21 cellular contexts compared by ENCODE assay signal in genomic region chr15:75606026-75606425, GRCh38. TPM values are rescaled to one million over a fixed set of nuclear protein-coding genes. Genes with fewer than 3 reads are reported as not detected.
DNase-seq lines count a peak whose midpoint lies in the region; ATAC-seq, FAIRE-seq and TF ChIP-seq lines count a peak whose summit lies in the region.
"Had no signal": no experiment of that assay in that cellular context is flagged by ENCODE, and none has a peak within 500 bp of the region (broad histone marks: within the 10 kb centered on the region; RNA-seq: fewer than 3 reads in every experiment).

No MANE protein-coding gene starts in this region.

- peaks cover 71% of the 10 kb centered on the region for H3K36me3 Mint-ChIP-seq in stimulated activated naive CD8-positive, alpha-beta T cell treated with anti-CD3 and anti-CD28 coated beads, Interleukin-15, Interleukin-2, amounts not matched to agents 100 ng/mL and 50 ng/mL, for 24 hours (ENCODE audit: low read depth)
- H3K36me3 Mint-ChIP-seq in activated CD4-positive, alpha-beta memory T cell treated with anti-CD3 and anti-CD28 coated beads, Interleukin-2, amount 10 ng/mL, durations not matched to agents 7 days and 5 days (ENCODE audit: low read depth) = peaks cover 62% of the 10 kb centered on the region

- H3K9me3 Mint-ChIP-seq in stimulated activated naive CD8-positive, alpha-beta T cell treated with anti-CD3 and anti-CD28 coated beads, Interleukin-15, Interleukin-2, amounts not matched to agents 100 ng/mL and 50 ng/mL, for 24 hours = no peaks in the 10 kb centered on the region
- H3K9me3 Mint-ChIP-seq in activated CD4-positive, alpha-beta memory T cell treated with anti-CD3 and anti-CD28 coated beads, Interleukin-2, amount 10 ng/mL, durations not matched to agents 7 days and 5 days = no peaks in the 10 kb centered on the region
- H3K9me3 Mint-ChIP-seq: type B pancreatic cell had no signal

- H4K8ac ChIP-seq in H1 (ENCODE audit: extremely low read depth, insufficient read depth, low read length) = no peak overlapping the region

- DNase-seq in stimulated activated naive CD8-positive, alpha-beta T cell treated with anti-CD3 and anti-CD28 coated beads, Interleukin-15, Interleukin-2, amounts not matched to agents 100 U/mL and 50 U/mL, for 24 hours = no peak
- DNase-seq in activated CD4-positive, alpha-beta memory T cell treated with anti-CD3 and anti-CD28 coated beads, Interleukin-2, amount 10 ng/mL, durations not matched to agents 7 days and 5 days = no peak
- DNase-seq in H1 (ENCODE audit: low read depth in 1 of 2, low spot score in 2 of 2) (no peak), upper lobe of right lung (no peak), heart right ventricle (no peak), G401 (ENCODE audit: low spot score) (no peak)
- DNase-seq: activated gamma-delta T cell, AML-193, body of pancreas, NCI-H1105 treated with DMSO at 0.1 percent for 48 hours, NCI-H524 treated with DMSO at 0.1 percent for 48 hours, stomach had no signal

- H2BK12ac ChIP-seq in H1 (ENCODE audit: low read depth, low read length) = no peak overlapping the region

- intact Hi-C loops in upper lobe of right lung (cut with DNase I) (no loop called here), heart right ventricle (cut with DNase I) (loop anchor here in 2 of 10 donors (10.0 kb wide), 2 partner anchors 91 to 141 kb away; no protein-coding TSS in a partner anchor)

- H3K27ac ChIP-seq in H1 (ENCODE audit: low read depth, low read length) (no peak overlapping the region), upper lobe of right lung (peak overlapping the region; percentile 17), heart right ventricle (peak overlapping the region in 1 of 10 donors; percentile 42)
- H3K27ac ChIP-seq: body of pancreas, coronary artery, parathyroid adenoma had no signal

- H3K4me3 ChIP-seq in H1 (ENCODE audit: extremely low read depth in 1 of 4, insufficient read depth in 2 of 4, low read depth in 3 of 4, low read length in 4 of 4) = no peak overlapping the region
- no peak overlapping the region for H3K4me3 ChIP-seq in upper lobe of right lung
- no peak overlapping the region for H3K4me3 ChIP-seq in heart right ventricle
- H3K4me3 ChIP-seq: body of pancreas, coronary artery, lung, stomach had no signal

- no peak overlapping the region for H2AFZ ChIP-seq in H1 (ENCODE audit: low read length)
- H2AFZ ChIP-seq: parathyroid adenoma had no signal

- H3K79me2 ChIP-seq in H1 (ENCODE audit: control insufficient read depth in 1 of 2, insufficient read depth in 2 of 2, low read length in 2 of 2) = no peaks in the 10 kb centered on the region
- H3K79me2 ChIP-seq: parathyroid adenoma had no signal

- H4K20me1 ChIP-seq in H1 (replicated peaks in 1 of 2; ENCODE audit: control insufficient read depth in 1 of 2, insufficient read depth in 2 of 2, low read length in 2 of 2) = no peaks in the 10 kb centered on the region

- 94% methylated on average over 8 of the region's 8 CpGs; no CpG with 5 or more reads in 1 of the 2 experiments for WGBS in H1 (ENCODE audit: extremely low coverage in 1 of 2, insufficient coverage in 1 of 2, insufficient read length in 1 of 2, insufficient replicate concordance in 2 of 2, low coverage in 1 of 2, low lambda C conversion rate in 2 of 2, missing lambda C conversion rate in 1 of 2), 2 experiments
- WGBS in heart right ventricle, 2 donors = 91 to 94% methylated on average over 8 of the region's 8 CpGs

- no peaks in the 10 kb centered on the region for H3K23me2 ChIP-seq in H1 (ENCODE audit: low read depth, low read length)

- H3K4me2 ChIP-seq in H1 (ENCODE audit: insufficient read depth in 1 of 2, low read depth in 2 of 2, low read length in 2 of 2) = no peak overlapping the region

- peak overlapping the region; percentile 46 for H3K56ac ChIP-seq in H1 (replicated peaks; ENCODE audit: insufficient read length, low read depth, low read length)

- H3K9ac ChIP-seq in H1 (replicated peaks in 1 of 4; ENCODE audit: extremely low read depth in 1 of 4, low read depth in 3 of 4, low read length in 3 of 4) = no peak overlapping the region
- H3K9ac ChIP-seq: parathyroid adenoma had no signal

- no peak overlapping the region for H4K91ac ChIP-seq in H1 (replicated peaks; ENCODE audit: insufficient read length, low read length)

- no peak for TF ChIP-seq POLR2A in H1 (IDR thresholded peaks at IDR 0.05; ENCODE audit: control extremely low read depth in 1 of 2, low read depth in 2 of 2, low read length in 2 of 2)

- peak overlapping the region; percentile 80 for H3K27ac Mint-ChIP-seq in stimulated activated naive CD8-positive, alpha-beta T cell treated with anti-CD3 and anti-CD28 coated beads, Interleukin-15, Interleukin-2, amounts not matched to agents 100 ng/mL and 50 ng/mL, for 24 hours
- peak overlapping the region; percentile 98 for H3K27ac Mint-ChIP-seq in activated CD4-positive, alpha-beta memory T cell treated with anti-CD3 and anti-CD28 coated beads, Interleukin-2, amount 10 ng/mL, durations not matched to agents 7 days and 5 days
- H3K27ac Mint-ChIP-seq: type B pancreatic cell had no signal

- in situ Hi-C loops in G401 (cut with HindIII; ENCODE audit: low sequenced_read_pairs) = no loop called here

- H3K79me1 ChIP-seq in H1 (ENCODE audit: low read depth, low read length) = no peaks in the 10 kb centered on the region

- H3K4me1 ChIP-seq in H1 (replicated peaks in 1 of 4; ENCODE audit: control insufficient read depth in 3 of 4, insufficient read depth in 4 of 4, low read length in 3 of 4) = no peaks in the 10 kb centered on the region
- no peaks in the 10 kb centered on the region for H3K4me1 ChIP-seq in upper lobe of right lung
- peaks cover 0 to 16% (median 0%) of the 10 kb centered on the region in 9 donors for H3K4me1 ChIP-seq in heart right ventricle
- H3K4me1 ChIP-seq: body of pancreas, parathyroid adenoma had no signal

- POLR2A ChIA-PET in activated CD4-positive, alpha-beta memory T cell treated with anti-CD3 and anti-CD28 coated beads, Interleukin-2, amount 10 ng/mL, durations not matched to agents 7 days and 5 days (lab: Charles Lee) = interaction anchor here (0.8 to 5.1 kb wide), 10 partner anchors 9 to 153 kb away, joined by 3 to 66 read pairs (median 24); partner anchors contain the start of genes IMP3, PTPN9, SIN3A and SNUPN
- POLR2A ChIA-PET in H1 (lab: Charles Lee; ENCODE audit: partially characterized antibody) = interaction anchor here (1.0 kb wide), 1 partner anchor 32 kb away, joined by 3 read pairs; no protein-coding TSS in a partner anchor

- H2BK120ac ChIP-seq in H1 (replicated peaks; ENCODE audit: low read depth, low read length) = no peak overlapping the region

- no peak for TF ChIP-seq CTCF in H1 (IDR thresholded peaks at IDR 0.05; ENCODE audit: control extremely low read depth in 1 of 3, insufficient read depth in 1 of 3, low read depth in 1 of 3, low read length in 3 of 3)
- no peak for TF ChIP-seq CTCF in upper lobe of right lung (IDR thresholded peaks at IDR 0.05)
- no peak for TF ChIP-seq CTCF in heart right ventricle (IDR thresholded peaks at IDR 0.05)

- no peaks in the 10 kb centered on the region for H3K27me3 Mint-ChIP-seq in stimulated activated naive CD8-positive, alpha-beta T cell treated with anti-CD3 and anti-CD28 coated beads, Interleukin-15, Interleukin-2, amounts not matched to agents 100 ng/mL and 50 ng/mL, for 24 hours
- no peaks in the 10 kb centered on the region for H3K27me3 Mint-ChIP-seq in activated CD4-positive, alpha-beta memory T cell treated with anti-CD3 and anti-CD28 coated beads, Interleukin-2, amount 10 ng/mL, durations not matched to agents 7 days and 5 days
- H3K27me3 Mint-ChIP-seq: type B pancreatic cell had no signal

- no peak overlapping the region for H3K23ac ChIP-seq in H1 (ENCODE audit: insufficient read length)

- no peak overlapping the region for H4K5ac ChIP-seq in H1 (ENCODE audit: insufficient read length, low read depth, low read length)

- CTCF ChIA-PET in activated CD4-positive, alpha-beta memory T cell treated with anti-CD3 and anti-CD28 coated beads, Interleukin-2, amount 10 ng/mL, durations not matched to agents 7 days and 5 days (lab: Charles Lee) = interaction anchor here (1.2 to 3.3 kb wide), 5 partner anchors 9 to 34 kb away, joined by 4 to 27 read pairs (median 14); partner anchors contain the start of genes IMP3, PTPN9 and SNUPN
- CTCF ChIA-PET in H1 (lab: Charles Lee; ENCODE audit: partially characterized antibody) = interaction anchor here (1.2 to 5.7 kb wide), 2 partner anchors 9 to 14 kb away, joined by 3 to 35 read pairs; no protein-coding TSS in a partner anchor

- H3K4me3 Mint-ChIP-seq in stimulated activated naive CD8-positive, alpha-beta T cell treated with anti-CD3 and anti-CD28 coated beads, Interleukin-15, Interleukin-2, amounts not matched to agents 100 ng/mL and 50 ng/mL, for 24 hours = peak overlapping the region; percentile 24
- H3K4me3 Mint-ChIP-seq in activated CD4-positive, alpha-beta memory T cell treated with anti-CD3 and anti-CD28 coated beads, Interleukin-2, amount 10 ng/mL, durations not matched to agents 7 days and 5 days = peak overlapping the region; percentile 60
- H3K4me3 Mint-ChIP-seq: type B pancreatic cell had no signal

- H2BK15ac ChIP-seq in H1 (ENCODE audit: low read length) = no peak overlapping the region

- no peak for TF ChIP-seq EP300 in H1 (IDR thresholded peaks at IDR 0.05; ENCODE audit: borderline replicate concordance in 1 of 2, low read depth in 2 of 2, low read length in 2 of 2)

- no peak overlapping the region for H3K18ac ChIP-seq in H1 (ENCODE audit: extremely low read depth, low read length)

- H3K27me3 ChIP-seq in H1 (replicated peaks in 1 of 4; ENCODE audit: control insufficient read depth in 3 of 4, extremely low read depth in 1 of 4, insufficient read depth in 3 of 4, low read length in 3 of 4) (no peaks in the 10 kb centered on the region), upper lobe of right lung (no peaks in the 10 kb centered on the region), heart right ventricle (no peaks in the 10 kb centered on the region)
- H3K27me3 ChIP-seq: body of pancreas, stomach had no signal

- H2AK5ac ChIP-seq in H1 (ENCODE audit: low read depth, low read length) = no peak overlapping the region

- H3K9me3 ChIP-seq in H1 (ENCODE audit: insufficient read depth in 2 of 2, low read depth in 1 of 2, low read length in 1 of 2) = no peaks in the 10 kb centered on the region
- H3K9me3 ChIP-seq in upper lobe of right lung = no peaks in the 10 kb centered on the region
- no peaks in the 10 kb centered on the region for H3K9me3 ChIP-seq in heart right ventricle
- H3K9me3 ChIP-seq: body of pancreas, stomach had no signal

- FAIRE-seq in H1 (lab: Jason Lieb, UNC) = no peak
- FAIRE-seq: D721Med, islet of Langerhans had no signal

- H3K36me3 ChIP-seq in H1 (ENCODE audit: control insufficient read depth in 2 of 4, insufficient read depth in 4 of 4, low read length in 3 of 4) (peaks cover 7 to 28% (median 19%) of the 10 kb centered on the region in 4 experiments), upper lobe of right lung (peaks cover 71% of the 10 kb centered on the region), heart right ventricle (peaks cover 0 to 98% (median 48%) of the 10 kb centered on the region in 9 donors)

- TF ChIP-seq RAD21 in H1 (IDR thresholded peaks at IDR 0.05 in 1 of 2, conservative IDR thresholded peaks at IDR 0.05 in 1 of 2; ENCODE audit: low read depth in 2 of 2, low read length in 2 of 2) = no peak

- H2BK5ac ChIP-seq in H1 (ENCODE audit: low read depth, low read length) = no peak overlapping the region

- H3K14ac ChIP-seq in H1 (ENCODE audit: insufficient read length) = no peak overlapping the region

- H2BK20ac ChIP-seq in H1 (ENCODE audit: low read length) = no peak overlapping the region

- H3K4ac ChIP-seq in H1 (replicated peaks; ENCODE audit: insufficient read length, low read depth, low read length) = no peak overlapping the region

- no peak for ATAC-seq in stimulated activated naive CD8-positive, alpha-beta T cell treated with anti-CD3 and anti-CD28 coated beads, Interleukin-15, Interleukin-2, amounts not matched to agents 100 U/mL and 50 U/mL, for 24 hours
- no peak for ATAC-seq in upper lobe of right lung
- no peak for ATAC-seq in HG03045 (IDR thresholded peaks at IDR 0.05; ENCODE audit: unreplicated experiment)
- no peak for ATAC-seq in heart right ventricle
- ATAC-seq: body of pancreas, sciatic nerve had no signal

- H3K4me1 Mint-ChIP-seq in stimulated activated naive CD8-positive, alpha-beta T cell treated with anti-CD3 and anti-CD28 coated beads, Interleukin-15, Interleukin-2, amounts not matched to agents 100 ng/mL and 50 ng/mL, for 24 hours (ENCODE audit: low read depth) = peaks cover 37% of the 10 kb centered on the region
- peaks cover 58% of the 10 kb centered on the region for H3K4me1 Mint-ChIP-seq in activated CD4-positive, alpha-beta memory T cell treated with anti-CD3 and anti-CD28 coated beads, Interleukin-2, amount 10 ng/mL, durations not matched to agents 7 days and 5 days

RNA-seq across cellular contexts. Expression of gene SNUPN, which starts 19.5 kb away (rescaled TPM):
- 10 to 100 TPM; 29.6 to 30.9 TPM for total RNA-seq in activated CD4-positive, alpha-beta memory T cell treated with anti-CD3 and anti-CD28 coated beads, Interleukin-2, amount 10 ng/mL, durations not matched to agents 7 days and 5 days
- 26.2 and 28.2 TPM in 2 replicates for total RNA-seq in H1 (2021; fragmentation: NEBNext Ultra II Directional; extraction: Animal tissue kit (Norgen Biotek cat#: 25700))
- polyA plus RNA-seq in H1 (2011; rRNA removed) = 11.6 and 13.3 TPM in 2 replicates
- polyA plus RNA-seq in H1 (2011; cell fraction: cytosol; rRNA removed) = 20.3 TPM
- 10.2 TPM for polyA plus RNA-seq in H1 (2011; cell fraction: nucleus; rRNA removed)
- 20.2 to 23.4 TPM (median 22.0 TPM) in 4 replicates for polyA plus RNA-seq in H1 (2012, experiment 1 of 2)
- 8.5 TPM for polyA plus RNA-seq in H1 (2012, experiment 2 of 2)
- polyA plus RNA-seq in H1 (2013, experiment 1 of 2) = 22.4 TPM
- polyA plus RNA-seq in H1 (2013, experiment 2 of 2) = 21.5 TPM
- 14.8 and 20.1 TPM in 2 replicates for polyA minus RNA-seq in H1 (2011; rRNA and poly(A)+ RNA removed)
- 10.3 TPM for polyA minus RNA-seq in H1 (2011; cell fraction: cytosol; rRNA and poly(A)+ RNA removed)
- polyA minus RNA-seq in H1 (2011; cell fraction: nucleus; rRNA and poly(A)+ RNA removed) = 15.0 TPM
- 23.5 TPM for total RNA-seq in upper lobe of right lung
- total RNA-seq in heart right ventricle = 10 to 100 TPM; 12.9 to 18.2 (median 16.1) TPM
- 10 to 100 TPM; 14.6 to 17.4 TPM for polyA plus RNA-seq in heart right ventricle
- total RNA-seq in G401 (2014; rRNA removed; shearing (Covaris generic)) = 19.3 and 37.4 TPM in 2 replicates

RNA-seq across cellular contexts. Expression of gene PTPN9, which starts 26.9 kb away (rescaled TPM):
- total RNA-seq in activated CD4-positive, alpha-beta memory T cell treated with anti-CD3 and anti-CD28 coated beads, Interleukin-2, amount 10 ng/mL, durations not matched to agents 7 days and 5 days = 10 to 100 TPM; 41.4 to 41.6 TPM
- 44.5 and 46.6 TPM in 2 replicates for total RNA-seq in H1 (2021; fragmentation: NEBNext Ultra II Directional; extraction: Animal tissue kit (Norgen Biotek cat#: 25700))
- 49.7 and 57.4 TPM in 2 replicates for polyA plus RNA-seq in H1 (2011; rRNA removed)
- 45.1 TPM for polyA plus RNA-seq in H1 (2011; cell fraction: cytosol; rRNA removed)
- 26.7 TPM for polyA plus RNA-seq in H1 (2011; cell fraction: nucleus; rRNA removed)
- polyA plus RNA-seq in H1 (2012, experiment 1 of 2) = 29.3 to 36.8 TPM (median 33.3 TPM) in 4 replicates
- polyA plus RNA-seq in H1 (2012, experiment 2 of 2) = 25.7 TPM
- polyA plus RNA-seq in H1 (2013, experiment 1 of 2) = 21.9 TPM
- 22.7 TPM for polyA plus RNA-seq in H1 (2013, experiment 2 of 2)
- 92.1 and 107 TPM in 2 replicates for polyA minus RNA-seq in H1 (2011; rRNA and poly(A)+ RNA removed)
- polyA minus RNA-seq in H1 (2011; cell fraction: cytosol; rRNA and poly(A)+ RNA removed) = 27.3 TPM
- 29.0 TPM for polyA minus RNA-seq in H1 (2011; cell fraction: nucleus; rRNA and poly(A)+ RNA removed)
- 26.0 TPM for total RNA-seq in upper lobe of right lung
- 10 to 100 TPM in 1 of 10 donors, 1 to 10 TPM in 9; 5.8 to 11.0 (median 8.4) TPM for total RNA-seq in heart right ventricle
- polyA plus RNA-seq in heart right ventricle = 1 to 10 TPM; 2.0 to 6.7 TPM
- 14.4 and 23.9 TPM in 2 replicates for total RNA-seq in G401 (2014; rRNA removed; shearing (Covaris generic))

RNA-seq across cellular contexts. Expression of gene IMP3, which starts 34.0 kb away (rescaled TPM):
- total RNA-seq in activated CD4-positive, alpha-beta memory T cell treated with anti-CD3 and anti-CD28 coated beads, Interleukin-2, amount 10 ng/mL, durations not matched to agents 7 days and 5 days = 10 to 100 TPM; 72.3 to 75.5 TPM
- 114 and 122 TPM in 2 replicates for total RNA-seq in H1 (2021; fragmentation: NEBNext Ultra II Directional; extraction: Animal tissue kit (Norgen Biotek cat#: 25700))
- 273 and 278 TPM in 2 replicates for polyA plus RNA-seq in H1 (2011; rRNA removed)
- 193 TPM for polyA plus RNA-seq in H1 (2011; cell fraction: cytosol; rRNA removed)
- 91.6 TPM for polyA plus RNA-seq in H1 (2011; cell fraction: nucleus; rRNA removed)
- 105 to 122 TPM (median 110 TPM) in 4 replicates for polyA plus RNA-seq in H1 (2012, experiment 1 of 2)
- polyA plus RNA-seq in H1 (2012, experiment 2 of 2) = 139 TPM
- polyA plus RNA-seq in H1 (2013, experiment 1 of 2) = 117 TPM
- polyA plus RNA-seq in H1 (2013, experiment 2 of 2) = 117 TPM
- polyA minus RNA-seq in H1 (2011; rRNA and poly(A)+ RNA removed) = 22.0 and 25.5 TPM in 2 replicates
- 48.7 TPM for polyA minus RNA-seq in H1 (2011; cell fraction: cytosol; rRNA and poly(A)+ RNA removed)
- 73.3 TPM for polyA minus RNA-seq in H1 (2011; cell fraction: nucleus; rRNA and poly(A)+ RNA removed)
- total RNA-seq in upper lobe of right lung = 54.9 TPM
- 10 to 100 TPM; 33.8 to 57.6 (median 40.2) TPM for total RNA-seq in heart right ventricle
- 10 to 100 TPM; 33.7 to 77.2 TPM for polyA plus RNA-seq in heart right ventricle
- total RNA-seq in G401 (2014; rRNA removed; shearing (Covaris generic)) = 118 and 123 TPM in 2 replicates

RNA-seq across cellular contexts. Expression of gene SNX33, which starts 41.7 kb away (rescaled TPM):
- 1 to 10 TPM; 1.8 to 1.9 TPM for total RNA-seq in activated CD4-positive, alpha-beta memory T cell treated with anti-CD3 and anti-CD28 coated beads, Interleukin-2, amount 10 ng/mL, durations not matched to agents 7 days and 5 days
- 22.9 and 24.8 TPM in 2 replicates for total RNA-seq in H1 (2021; fragmentation: NEBNext Ultra II Directional; extraction: Animal tissue kit (Norgen Biotek cat#: 25700))
- 14.3 and 15.7 TPM in 2 replicates for polyA plus RNA-seq in H1 (2011; rRNA removed)
- polyA plus RNA-seq in H1 (2011; cell fraction: cytosol; rRNA removed) = 11.5 TPM
- polyA plus RNA-seq in H1 (2011; cell fraction: nucleus; rRNA removed) = 25.7 TPM
- 17.5 to 20.7 TPM (median 18.6 TPM) in 4 replicates for polyA plus RNA-seq in H1 (2012, experiment 1 of 2)
- 13.9 TPM for polyA plus RNA-seq in H1 (2012, experiment 2 of 2)
- polyA plus RNA-seq in H1 (2013, experiment 1 of 2) = 10.5 TPM
- polyA plus RNA-seq in H1 (2013, experiment 2 of 2) = 11.4 TPM
- 21.0 and 25.5 TPM in 2 replicates for polyA minus RNA-seq in H1 (2011; rRNA and poly(A)+ RNA removed)
- 17.4 TPM for polyA minus RNA-seq in H1 (2011; cell fraction: cytosol; rRNA and poly(A)+ RNA removed)
- 21.6 TPM for polyA minus RNA-seq in H1 (2011; cell fraction: nucleus; rRNA and poly(A)+ RNA removed)
- total RNA-seq in upper lobe of right lung = 31.0 TPM
- 10 to 100 TPM in 4 of 10 donors, 1 to 10 TPM in 6; 7.6 to 14.8 (median 9.8) TPM for total RNA-seq in heart right ventricle
- 1 to 10 TPM; 7.4 to 8.1 TPM for polyA plus RNA-seq in heart right ventricle
- 13.9 and 15.1 TPM in 2 replicates for total RNA-seq in G401 (2014; rRNA removed; shearing (Covaris generic))
